Comparison of ENCODE assay signal across 13 cellular contexts in the genomic region with DNA sequence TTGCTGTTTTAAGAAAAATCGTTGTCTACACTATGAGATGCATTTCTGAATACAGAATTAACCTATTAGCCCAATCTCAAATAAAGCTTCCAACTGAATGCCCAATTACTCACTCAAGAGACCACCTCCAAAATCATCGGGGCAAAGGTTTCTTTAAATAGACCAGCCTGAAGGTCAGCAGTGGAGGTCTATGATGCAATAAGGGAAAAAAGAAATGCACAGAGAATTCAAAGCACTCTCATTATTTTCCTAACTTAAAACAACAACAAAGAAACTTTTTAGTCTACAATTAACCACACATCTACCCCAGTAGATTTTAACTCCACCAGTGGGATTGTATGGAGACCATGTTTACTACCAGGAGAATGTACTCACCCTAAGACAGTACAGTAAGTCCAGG.
A peak's percentile ranks its signal among the peaks of the same experiment; 100 is the strongest.
DNase-seq lines count a peak whose midpoint lies in the region; ATAC-seq and TF ChIP-seq lines count a peak whose summit lies in the region.
"Had no signal": no experiment of that assay in that cellular context is flagged by ENCODE, and none has a peak within 500 bp of the region (broad histone marks: within the 10 kb centered on the region; RNA-seq: fewer than 3 reads in every experiment).

No MANE protein-coding gene starts in this region.

- peaks cover 15% of the 10 kb centered on the region for H3K36me3 Mint-ChIP-seq in WTC11
- peaks cover 4% of the 10 kb centered on the region for H3K36me3 Mint-ChIP-seq in osteocyte (ENCODE audit: unreplicated experiment)
- H3K36me3 Mint-ChIP-seq: CD4-positive, alpha-beta memory T cell had no signal

- H3K27ac Mint-ChIP-seq in WTC11 (no peak overlapping the region), osteocyte (ENCODE audit: unreplicated experiment) (no peak overlapping the region)
- H3K27ac Mint-ChIP-seq: CD4-positive, alpha-beta memory T cell had no signal

- H3K4me1 ChIP-seq in A673 (ENCODE audit: insufficient read depth, low read length, poor library complexity, severe bottlenecking): peaks cover 34% of the 10 kb centered on the region
- H3K4me1 ChIP-seq in GM23248 (ENCODE audit: insufficient read depth): peaks cover 9% of the 10 kb centered on the region
- H3K4me1 ChIP-seq in osteoblast (ENCODE audit: insufficient read depth, low read length): peaks cover 16% of the 10 kb centered on the region

- H3K79me2 ChIP-seq in GM23248 (ENCODE audit: insufficient read depth) (no peaks in the 10 kb centered on the region), osteoblast (ENCODE audit: insufficient read depth, low read length) (no peaks in the 10 kb centered on the region)

- no peaks in the 10 kb centered on the region for H3K9me2 ChIP-seq in GM23248 (ENCODE audit: insufficient read depth)

- no peaks in the 10 kb centered on the region for H3F3A ChIP-seq in GM23248 (ENCODE audit: insufficient read depth)

- H3K27me3 ChIP-seq in A673 (replicated peaks; ENCODE audit: insufficient read depth, low read depth, low read length, poor library complexity): no peaks in the 10 kb centered on the region
- no peaks in the 10 kb centered on the region for H3K27me3 ChIP-seq in GM23248 (replicated peaks; ENCODE audit: insufficient read depth)
- H3K27me3 ChIP-seq in osteoblast (ENCODE audit: insufficient read depth, low read length): no peaks in the 10 kb centered on the region
- H3K27me3 ChIP-seq: BE2C had no signal

- DNase-seq in A673 (ENCODE audit: low spot score) (no peak), GM23248 (no peak), SK-N-MC (ENCODE audit: low read depth, low spot score) (no peak), osteoblast (ENCODE audit: insufficient read length, low spot score, missing footprints) (peak; percentile 1), WTC11 (ENCODE audit: low spot score) (no peak), GM13977 (ENCODE audit: low spot score) (no peak), osteocyte (ENCODE audit: extremely low spot score, unreplicated experiment) (no peak)
- DNase-seq: BE2C; CD4-positive, alpha-beta memory T cell; DMS79; EL had no signal

- no peaks in the 10 kb centered on the region for H4K20me1 ChIP-seq in GM23248 (ENCODE audit: insufficient read depth)
- H4K20me1 ChIP-seq in osteoblast (ENCODE audit: insufficient read depth, low read length): no peaks in the 10 kb centered on the region

- H3K9me3 ChIP-seq in A673 (ENCODE audit: low read depth, low read length, poor library complexity, severe bottlenecking) (peaks cover 15% of the 10 kb centered on the region), GM23248 (ENCODE audit: low read depth) (no peaks in the 10 kb centered on the region), SK-N-MC (ENCODE audit: low read depth, low read length) (peaks cover 3% of the 10 kb centered on the region; the same call in 1 of the 2 replicates), osteoblast (ENCODE audit: low read depth, low read length) (peaks cover 2% of the 10 kb centered on the region)
- H3K9me3 ChIP-seq: BE2C had no signal

- H3K36me3 ChIP-seq in A673 (ENCODE audit: insufficient read depth, low read length, poor library complexity, severe bottlenecking): peaks cover 19% of the 10 kb centered on the region
- no peaks in the 10 kb centered on the region for H3K36me3 ChIP-seq in GM23248 (ENCODE audit: low read depth)
- no peaks in the 10 kb centered on the region for H3K36me3 ChIP-seq in SK-N-MC (ENCODE audit: insufficient read depth, low read length)
- H3K36me3 ChIP-seq in osteoblast (ENCODE audit: insufficient read depth, low read length): peaks cover 27% of the 10 kb centered on the region
- H3K36me3 ChIP-seq: BE2C had no signal

- intact Hi-C loops in A673 (cut with micrococcal nuclease; ENCODE audit: unreplicated experiment): loop anchor here (10.0 kb wide), 1 partner anchor 635 kb away; no protein-coding TSS in a partner anchor

- POLR2A ChIA-PET in A673 (lab: Charles Lee; ENCODE audit: low non-redundant PET): no interaction called here
- POLR2A ChIA-PET in WTC11 (lab: Charles Lee): no interaction called here

- H3K27me3 Mint-ChIP-seq in WTC11 (ENCODE audit: low read depth) (no peaks in the 10 kb centered on the region), osteocyte (ENCODE audit: unreplicated experiment) (no peaks in the 10 kb centered on the region)

- TF ChIP-seq CTCF in A673 (conservative IDR thresholded peaks at IDR 0.05; ENCODE audit: low read depth, low read length) (no peak), osteoblast (IDR thresholded peaks at IDR 0.05; ENCODE audit: extremely low read depth, low read depth, low read length) (no peak), WTC11 (IDR thresholded peaks at IDR 0.05) (no peak), GM13977 (IDR thresholded peaks at IDR 0.05; ENCODE audit: extremely low read depth, insufficient read depth, missing control alignments) (no peak), osteocyte (IDR thresholded peaks at IDR 0.05) (no peak)

- H3K4me2 ChIP-seq in GM23248 (ENCODE audit: unreplicated experiment) (peak overlapping the region; percentile 5), osteoblast (ENCODE audit: insufficient read depth, low read length) (peak overlapping the region; percentile 24)

- H3K4me3 Mint-ChIP-seq in WTC11 (no peak overlapping the region), osteocyte (ENCODE audit: unreplicated experiment) (no peak overlapping the region)
- H3K4me3 Mint-ChIP-seq: CD4-positive, alpha-beta memory T cell had no signal

- peaks cover 18% of the 10 kb centered on the region for H3K9me3 Mint-ChIP-seq in WTC11
- H3K9me3 Mint-ChIP-seq in osteocyte (ENCODE audit: unreplicated experiment): peaks cover 9% of the 10 kb centered on the region
- H3K9me3 Mint-ChIP-seq: CD4-positive, alpha-beta memory T cell had no signal

- WGBS in GM23248 (ENCODE audit: low coverage in 1 of 2, low lambda C conversion rate in 2 of 2, missing lambda C conversion rate in 2 of 2), 2 experiments: 11 to 18% methylated on average over 2 of the region's 2 CpGs

- BruUV-seq in A673 (replicated peaks; lab: Mats Ljungman, UMichigan): no TSS peak

- no peak for ATAC-seq in WTC11
- ATAC-seq: HCT116 had no signal

- H3K9ac ChIP-seq in GM23248 (no peak overlapping the region), SK-N-MC (ENCODE audit: insufficient read length) (no peak overlapping the region)

- no peak overlapping the region for H3K4me3 ChIP-seq in A673 (ENCODE audit: low read depth, low read length, poor library complexity, severe bottlenecking)
- H3K4me3 ChIP-seq in GM23248: no peak overlapping the region
- no peak overlapping the region for H3K4me3 ChIP-seq in SK-N-MC
- no peak overlapping the region for H3K4me3 ChIP-seq in osteoblast (ENCODE audit: insufficient read depth, low read length)

- H3K4me1 Mint-ChIP-seq in WTC11: no peaks in the 10 kb centered on the region; the same call in 1 of the 2 replicates
- peaks cover 12% of the 10 kb centered on the region for H3K4me1 Mint-ChIP-seq in osteocyte (ENCODE audit: unreplicated experiment)

- peak overlapping the region; percentile 86 for H2AFZ ChIP-seq in GM23248
- H2AFZ ChIP-seq in osteoblast (ENCODE audit: low read length): no peak overlapping the region

- H3K27ac ChIP-seq in A673 (ENCODE audit: low read depth, low read length, poor library complexity, severe bottlenecking) (peak overlapping the region; percentile 99), GM23248 (no peak overlapping the region), SK-N-MC (0 out of 2 replicates have a peak overlapping the region, but pooled peaks have one; percentile 84), osteoblast (ENCODE audit: low read depth, low read length) (peak overlapping the region; percentile 43)
- H3K27ac ChIP-seq: C4-2B had no signal

- in situ Hi-C loops in GM23248 (cut with MboI): no loop called here
- in situ Hi-C loops in GM13977 (cut with MboI; ENCODE audit: low pct_unique_long_range_greater_than_20kb, low sequenced_read_pairs, unreplicated experiment): no loop called here

- CTCF ChIA-PET in A673 (lab: Charles Lee) (no interaction called here), WTC11 (lab: Charles Lee) (no interaction called here)

TF ChIP-seq in WTC11, 78 proteins besides CTCF, POLR2A, EP300 and RAD21:
- TF ChIP-seq NFATC4 (CRISPR knock-in tag; IDR thresholded peaks at IDR 0.05) (no peak), NR2C2 (CRISPR knock-in tag; IDR thresholded peaks at IDR 0.05) (no peak), IRF2 (CRISPR knock-in tag; IDR thresholded peaks at IDR 0.05; ENCODE audit: borderline replicate concordance, low read depth) (no peak), SOX15 (CRISPR knock-in tag; IDR thresholded peaks at IDR 0.05) (no peak), RELA (CRISPR knock-in tag; IDR thresholded peaks at IDR 0.05; ENCODE audit: borderline replicate concordance) (no peak)
